In the genomic region with DNA sequence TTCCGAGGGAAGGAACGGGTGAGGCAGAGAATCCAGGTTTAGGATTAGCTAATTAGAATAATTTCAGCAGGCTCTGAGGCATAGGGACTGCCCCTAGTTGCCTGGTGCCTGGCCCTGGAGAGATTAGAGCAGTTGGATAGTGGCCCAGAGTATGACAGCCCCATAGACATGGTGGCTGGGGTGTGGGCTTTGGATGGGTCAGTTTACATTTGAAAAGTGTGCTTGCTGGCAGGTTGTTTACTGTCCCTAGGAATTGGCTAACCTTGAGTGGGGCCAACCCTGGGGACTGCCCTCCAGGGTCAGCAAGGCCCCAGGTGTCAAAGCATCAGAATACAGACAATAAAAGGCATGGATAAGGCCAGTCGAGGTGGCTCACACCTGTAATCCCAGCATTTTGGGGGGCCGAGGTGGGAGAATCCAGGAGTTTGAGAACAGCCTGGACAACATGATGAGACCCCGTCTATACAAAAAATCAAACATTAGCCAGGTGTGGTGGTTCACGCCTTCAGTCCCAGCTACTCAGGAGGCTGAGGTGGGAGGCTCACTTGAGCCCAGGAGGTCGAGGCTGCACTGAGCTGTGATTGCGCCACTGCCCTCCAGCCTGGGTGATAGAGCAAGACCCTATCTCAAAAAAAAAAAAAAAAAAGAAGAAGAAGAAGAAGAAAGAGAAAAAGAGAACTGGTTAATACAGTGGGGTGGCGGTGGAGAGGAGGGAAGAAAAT, we compare ENCODE assay signal across 22 cellular contexts.
"Had no signal": no experiment of that assay in that cellular context is flagged by ENCODE, and none has a peak within 500 bp of the region (broad histone marks: within the 10 kb centered on the region; RNA-seq: fewer than 3 reads in every experiment).

No MANE protein-coding gene starts in this region.

- H3K9me3 Mint-ChIP-seq: nephron; stimulated activated naive CD8-positive, alpha-beta T cell treated with anti-CD3 and anti-CD28 coated beads, Interleukin-15, amount 100 ng/mL, for 72 hours had no signal

- DNase-seq: dorsolateral prefrontal cortex; effector CD4-positive, alpha-beta T cell; foreskin fibroblast; gastrocnemius medialis; head of caudate nucleus; left cardiac atrium; left lung; mesendoderm; midbrain; naive thymus-derived CD4-positive, alpha-beta T cell; nucleus accumbens; stimulated activated CD4-positive, alpha-beta T cell treated with anti-CD3 and anti-CD28 coated beads, Interleukin-12 subunit alpha, Interleukin-12 subunit beta, amount 100 ng/mL, for 4 hours; stimulated activated CD4-positive, alpha-beta T cell treated with anti-CD3 and anti-CD28 coated beads, Interleukin-1b, Interleukin-23, amount 100 ng/mL, for 48 hours; stimulated activated CD4-positive, alpha-beta T cell treated with anti-CD3 and anti-CD28 coated beads, Interleukin-4, amount 100 ng/mL, for 1 hour; stimulated activated CD8-positive, alpha-beta memory T cell treated with anti-CD3 and anti-CD28 coated beads, Interleukin-4, amount 100 ng/mL, for 48 hours; stimulated activated naive CD4-positive, alpha-beta T cell; stimulated activated naive CD8-positive, alpha-beta T cell treated with anti-CD3 and anti-CD28 coated beads, Interleukin-15, amount 100 ng/mL, for 72 hours; transverse colon; upper lobe of right lung; uterus had no signal

- H3K4me1 Mint-ChIP-seq: nephron had no signal

- ATAC-seq: gastrocnemius medialis; left cardiac atrium; left lung; naive thymus-derived CD4-positive, alpha-beta T cell; sciatic nerve; stimulated activated naive CD8-positive, alpha-beta T cell treated with anti-CD3 and anti-CD28 coated beads, Interleukin-15, amount 100 ng/mL, for 72 hours; upper lobe of right lung had no signal

- H3K27me3 Mint-ChIP-seq: naive thymus-derived CD4-positive, alpha-beta T cell; stimulated activated naive CD8-positive, alpha-beta T cell treated with anti-CD3 and anti-CD28 coated beads, Interleukin-15, amount 100 ng/mL, for 72 hours had no signal

- H3K4me3 Mint-ChIP-seq: naive thymus-derived CD4-positive, alpha-beta T cell; nephron; stimulated activated naive CD8-positive, alpha-beta T cell treated with anti-CD3 and anti-CD28 coated beads, Interleukin-15, amount 100 ng/mL, for 72 hours had no signal

- H3K27ac Mint-ChIP-seq: nephron had no signal
